8 cellular contexts compared by ENCODE assay signal in the genomic region with DNA sequence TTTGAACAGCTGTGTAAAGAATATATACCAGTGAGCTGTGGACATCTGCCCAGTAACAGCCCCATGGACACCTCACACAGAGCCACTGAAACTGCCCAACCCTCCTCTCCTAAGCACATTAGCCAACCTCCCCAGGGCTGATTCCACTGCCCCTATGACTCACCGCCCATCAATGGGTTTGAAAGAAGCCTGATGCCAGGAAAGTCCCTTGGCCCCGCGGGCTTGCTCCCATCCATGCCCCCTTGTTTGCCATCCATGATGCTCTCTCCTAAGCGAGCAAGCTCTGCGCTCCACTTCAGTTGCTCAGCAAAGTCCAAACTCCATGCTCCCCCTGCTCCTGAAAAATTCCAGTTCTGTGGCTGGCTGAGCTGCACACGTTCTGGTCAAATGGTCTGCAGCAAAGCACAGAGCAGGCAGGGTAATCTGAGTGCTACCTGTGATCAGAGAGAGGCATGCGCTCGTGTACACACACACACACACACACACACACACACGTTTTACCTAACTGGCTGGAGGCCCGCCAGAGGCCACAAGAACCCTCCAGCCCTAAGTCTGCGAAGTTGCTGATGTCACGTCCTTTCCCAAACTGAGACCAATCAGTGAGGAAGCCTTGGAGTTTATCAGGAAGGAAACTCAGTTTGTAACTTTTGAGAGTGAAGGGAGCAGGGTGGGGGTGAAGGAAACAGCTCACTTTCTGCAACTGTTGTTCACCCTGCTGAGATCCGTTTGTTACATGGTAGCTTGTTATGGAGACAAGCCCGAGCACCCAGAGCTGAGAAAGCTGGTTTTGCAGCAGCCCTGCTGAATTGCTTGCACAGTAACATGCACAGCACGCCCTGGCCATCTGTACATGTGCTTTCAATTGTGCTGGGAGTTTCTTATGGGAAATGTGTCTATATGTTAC. TPM values are rescaled to one million over a fixed set of nuclear protein-coding genes. Genes with fewer than 3 reads are reported as not detected.
DNase-seq lines count a peak whose midpoint lies in the region; ATAC-seq lines count a peak whose summit lies in the region.

Gene ASB9, minus strand, starts transcription at position 466 of the 904 bp plus-strand sequence. Its CDS starts 209 bp downstream, at position 257.

- POLR2A ChIA-PET in naive thymus-derived CD8-positive, alpha-beta T cell (lab: Charles Lee), result interaction anchor here (0.6 kb wide), 1 partner anchor 118 kb away, joined by 3 read pairs; no protein-coding TSS in a partner anchor

- H3K4me1 Mint-ChIP-seq in T-helper 17 cell, result peaks cover 3% of the 10 kb centered on the region
- peaks cover 3 to 12% (median 10%) of the 10 kb centered on the region in 4 donors for H3K4me1 Mint-ChIP-seq in naive thymus-derived CD8-positive, alpha-beta T cell

- DNase-seq in NCI-H1694 treated with DMSO at 0.1 percent for 48 hours (lab: John Stamatoyannopoulos, UW), result peak; percentile 19
- DNase-seq in NCI-H1694 (lab: John Stamatoyannopoulos, UW), result no peak
- DNase-seq in T-helper 17 cell, result no peak
- DNase-seq in naive thymus-derived CD8-positive, alpha-beta T cell, result peak in 9 of 10 donors; percentile 3 to 65 (median 24)
- no peak for DNase-seq in NK-92 treated with Interleukin-12 subunit alpha and Interleukin-12 subunit beta, amount 100 ng/mL, for 24 hours (lab: John Stamatoyannopoulos, UW)

- in situ Hi-C loops in endometrial microvascular endothelial cells (cut with HindIII; ENCODE audit: inconsistent ontology term, low pct_unique_long_range_greater_than_20kb, low sequenced_read_pairs), result no loop called here

- no peaks in the 10 kb centered on the region for H3K36me3 Mint-ChIP-seq in T-helper 17 cell (ENCODE audit: low read depth)
- no peaks in the 10 kb centered on the region for H3K36me3 Mint-ChIP-seq in naive thymus-derived CD8-positive, alpha-beta T cell

- ATAC-seq in HG03432 (IDR thresholded peaks at IDR 0.05; ENCODE audit: unreplicated experiment) (peak; percentile 80), T-helper 17 cell (peak; percentile 35), GM19455 (IDR thresholded peaks at IDR 0.05; ENCODE audit: unreplicated experiment) (no peak)
- ATAC-seq in naive thymus-derived CD8-positive, alpha-beta T cell, result peak; percentile 68 to 82

- H3K27ac Mint-ChIP-seq in T-helper 17 cell, result no peak within 1 kb of the TSS
- H3K27ac Mint-ChIP-seq in naive thymus-derived CD8-positive, alpha-beta T cell, result peak within 1 kb of the TSS; percentile 74 to 94 (median 88)

- no peaks in the 10 kb centered on the region for H3K27me3 Mint-ChIP-seq in T-helper 17 cell
- no peaks in the 10 kb centered on the region for H3K27me3 Mint-ChIP-seq in naive thymus-derived CD8-positive, alpha-beta T cell

- peaks cover 0 to 2% (median 0%) of the 10 kb centered on the region in 9 donors for H3K9me3 Mint-ChIP-seq in naive thymus-derived CD8-positive, alpha-beta T cell

- H3K9me3 ChIP-seq in T-helper 17 cell (ENCODE audit: control insufficient read depth, low read length, poor library complexity, severe bottlenecking), result no peaks in the 10 kb centered on the region

- peak within 1 kb of the TSS; percentile 19 for H3K4me3 Mint-ChIP-seq in T-helper 17 cell
- H3K4me3 Mint-ChIP-seq in naive thymus-derived CD8-positive, alpha-beta T cell, result peak within 1 kb of the TSS; percentile 65 to 86 (median 76)

RNA-seq across cellular contexts. Expression of gene ASB9, which starts in this region (rescaled TPM):
- total RNA-seq in T-helper 17 cell (not detected), endometrial microvascular endothelial cells (ENCODE audit: inconsistent ontology term) (43.8 TPM)
- under 1 TPM in 1 of 2 experiments, not detected in 1; 0.33 TPM for total RNA-seq in naive thymus-derived CD8-positive, alpha-beta T cell
- polyA plus RNA-seq in naive thymus-derived CD8-positive, alpha-beta T cell, result 1 to 10 TPM in 2 of 3 donors, under 1 TPM in 1; 0.71 to 2.7 (median 1.5) TPM

Comparison
In these comparisons a context has a peak if more than half of its experiments do, and no peak if none do; other contexts are left out.
1. RNA of gene ASB9 (total RNA-seq): 43.8 TPM in endometrial microvascular endothelial cells (single experiment); 0.33 TPM in naive thymus-derived CD8-positive, alpha-beta T cell and not detected in T-helper 17 cell; every median in the first group is over 10 times any median in the second.
2. DNase-seq: peak in NCI-H1694 treated with DMSO at 0.1 percent for 48 hours (single experiment) and naive thymus-derived CD8-positive, alpha-beta T cell (9 of 10); none in NCI-H1694 (single experiment), T-helper 17 cell (0 of 3) and NK-92 treated with Interleukin-12 subunit alpha and Interleukin-12 subunit beta, amount 100 ng/mL, for 24 hours (single experiment).
3. Peak in ATAC-seq in T-helper 17 cell; RNA of the gene not detected or under 1 TPM.